In genomic region chr1:228744918-228745317, GRCh38 we compare ENCODE assay signal across 22 cellular contexts.
"Had no signal": no experiment of that assay in that cellular context is flagged by ENCODE, and none has a peak within 500 bp of the region (broad histone marks: within the 10 kb centered on the region; RNA-seq: fewer than 3 reads in every experiment).

No MANE protein-coding gene starts in this region.

- H3K27ac ChIP-seq: coronary artery, left ventricle myocardium inferior, lower lobe of right lung, neural progenitor cell, pancreas, prostate gland, thoracic aorta had no signal

- H3K27ac Mint-ChIP-seq: memory B cell; mesothelial cell of epicardium; natural killer cell; neural progenitor cell; stimulated activated naive B cell treated with anti-CD40 and anti-IgM and Interleukin-4, amounts not matched to agents 10 μg/mL and 1 μg/mL and 100 μg/mL, for 72 hours had no signal

- H3K4me1 ChIP-seq: left ventricle myocardium inferior, prostate gland had no signal

- H3K4me3 Mint-ChIP-seq: memory B cell; mesothelial cell of epicardium; natural killer cell; neural progenitor cell; stimulated activated naive B cell treated with anti-CD40 and anti-IgM and Interleukin-4, amounts not matched to agents 10 μg/mL and 1 μg/mL and 100 μg/mL, for 72 hours had no signal

- H3K4me1 Mint-ChIP-seq: memory B cell; stimulated activated naive B cell treated with anti-CD40 and anti-IgM and Interleukin-4, amounts not matched to agents 10 μg/mL and 1 μg/mL and 100 μg/mL, for 72 hours had no signal

- H3K9me3 Mint-ChIP-seq: memory B cell; mesothelial cell of epicardium; natural killer cell; neural progenitor cell; stimulated activated naive B cell treated with anti-CD40 and anti-IgM and Interleukin-4, amounts not matched to agents 10 μg/mL and 1 μg/mL and 100 μg/mL, for 72 hours had no signal

- DNase-seq: effector CD8-positive, alpha-beta T cell; foreskin melanocyte; heart left ventricle; islet precursor cell; left ventricle myocardium inferior; lower lobe of right lung; natural killer cell; occipital lobe; pancreas; retina; stimulated activated CD4-positive, alpha-beta T cell treated with anti-CD3 and anti-CD28 coated beads, Interleukin-2, amount 100 ng/mL, for 24 hours; stimulated activated CD4-positive, alpha-beta T cell treated with anti-CD3 and anti-CD28 coated beads, Interleukin-4, amount 100 ng/mL, for 4 hours; stimulated activated naive B cell treated with anti-CD40 and anti-IgM and Interleukin-4, amounts not matched to agents 10 μg/mL and 1 μg/mL and 100 μg/mL, for 72 hours; stomach; substantia nigra had no signal

- H2AFZ ChIP-seq: neural progenitor cell had no signal

- ATAC-seq: heart left ventricle; lower lobe of right lung; natural killer cell; sciatic nerve; stimulated activated naive B cell treated with anti-CD40 and anti-IgM and Interleukin-4, amounts not matched to agents 10 μg/mL and 1 μg/mL and 100 μg/mL, for 72 hours had no signal

- H3K36me3 Mint-ChIP-seq: memory B cell; natural killer cell; stimulated activated naive B cell treated with anti-CD40 and anti-IgM and Interleukin-4, amounts not matched to agents 10 μg/mL and 1 μg/mL and 100 μg/mL, for 72 hours had no signal

- H3K27me3 ChIP-seq: heart left ventricle, neural progenitor cell, pancreas, stomach had no signal

- H3K36me3 ChIP-seq: neural progenitor cell, prostate gland had no signal

- H3K9me3 ChIP-seq: heart left ventricle, left ventricle myocardium inferior, lower lobe of right lung, pancreas, prostate gland, stomach, thoracic aorta had no signal

- H3K4me3 ChIP-seq: coronary artery, heart left ventricle, left ventricle myocardium inferior, lower lobe of right lung, neural progenitor cell, pancreas, prostate gland, stomach, thoracic aorta had no signal

- H3K4me2 ChIP-seq: neural progenitor cell had no signal
